Comparison of ENCODE assay signal across 8 cellular contexts in genomic region chr3:150602426-150603089, GRCh38. TPM values are rescaled to one million over a fixed set of nuclear protein-coding genes. Genes with fewer than 3 reads are reported as not detected.
DNase-seq lines count a peak whose midpoint lies in the region; ATAC-seq and TF ChIP-seq lines count a peak whose summit lies in the region.

No MANE protein-coding gene starts in this region.

- no peak for TF ChIP-seq CTCF in suprapubic skin (IDR thresholded peaks at IDR 0.05)

- 28% methylated on average over 5 of the region's 5 CpGs for WGBS in suprapubic skin

- H3K27me3 ChIP-seq in iPS-20b (ENCODE audit: insufficient read depth, low read length) (no peaks in the 10 kb centered on the region), suprapubic skin (no peaks in the 10 kb centered on the region)

- CTCF ChIA-PET in activated CD4-positive, alpha-beta T cell treated with anti-CD3 and anti-CD28 coated beads for 36 hours (lab: Charles Lee): interaction anchor here (0.5 to 1.6 kb wide), 8 partner anchors 10 to 136 kb away, joined by 3 to 6 read pairs (median 4); partner anchors contain the start of genes EIF2A and SERP1

- peak overlapping the region; percentile 99 for H3K27ac ChIP-seq in iPS-20b (ENCODE audit: low read length)
- peak overlapping the region; percentile 95 for H3K27ac ChIP-seq in suprapubic skin

- H3K36me3 ChIP-seq in iPS-20b (ENCODE audit: insufficient read depth, low read depth, low read length) (peaks cover 8% of the 10 kb centered on the region; the same call in 1 of the 2 replicates), suprapubic skin (no peaks in the 10 kb centered on the region)

- H3K27ac Mint-ChIP-seq in activated CD4-positive, alpha-beta T cell treated with anti-CD3 and anti-CD28 coated beads for 36 hours: peak overlapping the region; percentile 98
- H3K27ac Mint-ChIP-seq in activated T-helper 2 cell treated with anti-CD3 and anti-CD28 coated beads, Interferon-gamma antibody, Interleukin-2, Interleukin-4, amounts not matched to agents 10 μg/mL and 5 μg/mL and 100 μg/mL, durations not matched to agents 14 hours and 24 hours and 36 hours: peak overlapping the region; percentile 97

- intact Hi-C loops in activated CD4-positive, alpha-beta T cell treated with anti-CD3 and anti-CD28 coated beads for 36 hours (cut with DNase I, micrococcal nuclease): loop anchor here (1.0 to 10.0 kb wide), 12 partner anchors 19 to 602 kb away; partner anchors contain the start of genes EIF2A (in 2 of the 2), ERICH6 (in 2 of the 2), SERP1 (in 2 of the 2) and GPR171 (in 1 of the 2)
- intact Hi-C loops in activated T-helper 2 cell treated with anti-CD3 and anti-CD28 coated beads, Interferon-gamma antibody, Interleukin-2, Interleukin-4, amounts not matched to agents 10 μg/mL and 5 μg/mL and 100 μg/mL, durations not matched to agents 14 hours and 24 hours and 36 hours (cut with micrococcal nuclease): loop anchor here (1.0 to 5.0 kb wide), 7 partner anchors 10 to 190 kb away; partner anchors contain the start of genes EIF2A, ERICH6 and SERP1

- no peaks in the 10 kb centered on the region for H3K27me3 Mint-ChIP-seq in activated CD4-positive, alpha-beta T cell treated with anti-CD3 and anti-CD28 coated beads for 36 hours
- H3K27me3 Mint-ChIP-seq in activated T-helper 2 cell treated with anti-CD3 and anti-CD28 coated beads, Interferon-gamma antibody, Interleukin-2, Interleukin-4, amounts not matched to agents 10 μg/mL and 5 μg/mL and 100 μg/mL, durations not matched to agents 14 hours and 24 hours and 36 hours (ENCODE audit: low read depth): no peaks in the 10 kb centered on the region

- TF ChIP-seq EP300 in suprapubic skin (IDR thresholded peaks at IDR 0.05): no peak

- H3K4me3 ChIP-seq in iPS-20b (ENCODE audit: low read length) (peak overlapping the region; percentile 75), suprapubic skin (peak overlapping the region; percentile 72)

- ATAC-seq in activated CD4-positive, alpha-beta T cell treated with anti-CD3 and anti-CD28 coated beads for 36 hours: no peak
- ATAC-seq in HG03095 (IDR thresholded peaks at IDR 0.05; ENCODE audit: unreplicated experiment): peak; percentile 3

- H3K4me1 Mint-ChIP-seq in activated CD4-positive, alpha-beta T cell treated with anti-CD3 and anti-CD28 coated beads for 36 hours: peaks cover 62% of the 10 kb centered on the region
- peaks cover 51% of the 10 kb centered on the region for H3K4me1 Mint-ChIP-seq in activated T-helper 2 cell treated with anti-CD3 and anti-CD28 coated beads, Interferon-gamma antibody, Interleukin-2, Interleukin-4, amounts not matched to agents 10 μg/mL and 5 μg/mL and 100 μg/mL, durations not matched to agents 14 hours and 24 hours and 36 hours (ENCODE audit: low read depth)

- H3K36me3 Mint-ChIP-seq in activated CD4-positive, alpha-beta T cell treated with anti-CD3 and anti-CD28 coated beads for 36 hours (ENCODE audit: low read depth): peaks cover 45% of the 10 kb centered on the region
- peaks cover 45% of the 10 kb centered on the region for H3K36me3 Mint-ChIP-seq in activated T-helper 2 cell treated with anti-CD3 and anti-CD28 coated beads, Interferon-gamma antibody, Interleukin-2, Interleukin-4, amounts not matched to agents 10 μg/mL and 5 μg/mL and 100 μg/mL, durations not matched to agents 14 hours and 24 hours and 36 hours (ENCODE audit: low read depth)

- POLR2A ChIA-PET in activated CD4-positive, alpha-beta T cell treated with anti-CD3 and anti-CD28 coated beads for 36 hours (lab: Charles Lee): interaction anchor here (0.6 to 1.3 kb wide), 11 partner anchors 9 to 599 kb away, joined by 3 to 14 read pairs (median 3); partner anchors contain the start of genes EIF2A, ERICH6 and SERP1

- H3K9ac ChIP-seq in iPS-20b (ENCODE audit: low read depth, low read length): peak overlapping the region; percentile 84

- no peaks in the 10 kb centered on the region for H3K9me3 Mint-ChIP-seq in activated CD4-positive, alpha-beta T cell treated with anti-CD3 and anti-CD28 coated beads for 36 hours (ENCODE audit: low read depth)
- H3K9me3 Mint-ChIP-seq in activated T-helper 2 cell treated with anti-CD3 and anti-CD28 coated beads, Interferon-gamma antibody, Interleukin-2, Interleukin-4, amounts not matched to agents 10 μg/mL and 5 μg/mL and 100 μg/mL, durations not matched to agents 14 hours and 24 hours and 36 hours: no peaks in the 10 kb centered on the region

- no peaks in the 10 kb centered on the region for H3K9me3 ChIP-seq in iPS-20b (ENCODE audit: insufficient read depth, low read depth, low read length)
- no peaks in the 10 kb centered on the region for H3K9me3 ChIP-seq in suprapubic skin

- TF ChIP-seq POLR2A in suprapubic skin (IDR thresholded peaks at IDR 0.05): no peak

- H3K4me1 ChIP-seq in iPS-20b (ENCODE audit: insufficient read depth, low read length) (peaks cover 33% of the 10 kb centered on the region), suprapubic skin (peaks cover 33% of the 10 kb centered on the region)

- H3K4me3 Mint-ChIP-seq in activated CD4-positive, alpha-beta T cell treated with anti-CD3 and anti-CD28 coated beads for 36 hours: peak overlapping the region; percentile 97
- peak overlapping the region; percentile 94 for H3K4me3 Mint-ChIP-seq in activated T-helper 2 cell treated with anti-CD3 and anti-CD28 coated beads, Interferon-gamma antibody, Interleukin-2, Interleukin-4, amounts not matched to agents 10 μg/mL and 5 μg/mL and 100 μg/mL, durations not matched to agents 14 hours and 24 hours and 36 hours (ENCODE audit: low read depth)

- no peak for DNase-seq in activated CD4-positive, alpha-beta T cell treated with anti-CD3 and anti-CD28 coated beads for 36 hours
- DNase-seq in activated CD4-positive, alpha-beta T cell treated with anti-CD3 and anti-CD28 coated beads for 4 hours: no peak
- no peak for DNase-seq in activated T-helper 2 cell treated with anti-CD3 and anti-CD28 coated beads, Interferon-gamma antibody, Interleukin-2, Interleukin-4, amounts not matched to agents 10 μg/mL and 5 μg/mL and 100 μg/mL, durations not matched to agents 14 hours and 24 hours and 36 hours (ENCODE audit: low spot score)
- no peak for DNase-seq in suprapubic skin (ENCODE audit: low spot score in 2 of 2)
- DNase-seq in HuH-7 (ENCODE audit: low spot score): no peak
- DNase-seq in ecto neural progenitor cell (ENCODE audit: low spot score): no peak

RNA-seq across cellular contexts. Expression of gene SELENOT, which starts 0.6 kb away (rescaled TPM):
- total RNA-seq in activated CD4-positive, alpha-beta T cell treated with anti-CD3 and anti-CD28 coated beads for 36 hours: 100 to 1,000 TPM in 1 of 2 experiments, 10 to 100 TPM in 1; 88.6 to 134 TPM
- 119 and 121 TPM in 2 replicates for total RNA-seq in activated T-helper 2 cell treated with anti-CD3 and anti-CD28 coated beads, Interferon-gamma antibody, Interleukin-2, Interleukin-4, amounts not matched to agents 10 μg/mL and 5 μg/mL and 100 μg/mL, durations not matched to agents 14 hours and 24 hours and 36 hours
- 10 to 100 TPM; 49.2 to 97.2 (median 75.3) TPM for total RNA-seq in suprapubic skin

RNA-seq across cellular contexts. Expression of gene EIF2A, which starts 56.0 kb away (rescaled TPM):
- total RNA-seq in activated CD4-positive, alpha-beta T cell treated with anti-CD3 and anti-CD28 coated beads for 36 hours: 100 to 1,000 TPM; 119 to 182 TPM
- 124 and 126 TPM in 2 replicates for total RNA-seq in activated T-helper 2 cell treated with anti-CD3 and anti-CD28 coated beads, Interferon-gamma antibody, Interleukin-2, Interleukin-4, amounts not matched to agents 10 μg/mL and 5 μg/mL and 100 μg/mL, durations not matched to agents 14 hours and 24 hours and 36 hours
- total RNA-seq in suprapubic skin: 100 to 1,000 TPM; 149 to 222 (median 194) TPM

RNA-seq across cellular contexts. Expression of gene SERP1, which starts 56.3 kb away (rescaled TPM):
- 10 to 100 TPM; 84.6 to 96.1 TPM for total RNA-seq in activated CD4-positive, alpha-beta T cell treated with anti-CD3 and anti-CD28 coated beads for 36 hours
- 89.2 and 91.7 TPM in 2 replicates for total RNA-seq in activated T-helper 2 cell treated with anti-CD3 and anti-CD28 coated beads, Interferon-gamma antibody, Interleukin-2, Interleukin-4, amounts not matched to agents 10 μg/mL and 5 μg/mL and 100 μg/mL, durations not matched to agents 14 hours and 24 hours and 36 hours
- total RNA-seq in suprapubic skin: 100 to 1,000 TPM in 3 of 4 donors, 10 to 100 TPM in 1; 84.2 to 149 (median 120) TPM
